ENCODE assay signal across 3 cellular contexts in the genomic region with DNA sequence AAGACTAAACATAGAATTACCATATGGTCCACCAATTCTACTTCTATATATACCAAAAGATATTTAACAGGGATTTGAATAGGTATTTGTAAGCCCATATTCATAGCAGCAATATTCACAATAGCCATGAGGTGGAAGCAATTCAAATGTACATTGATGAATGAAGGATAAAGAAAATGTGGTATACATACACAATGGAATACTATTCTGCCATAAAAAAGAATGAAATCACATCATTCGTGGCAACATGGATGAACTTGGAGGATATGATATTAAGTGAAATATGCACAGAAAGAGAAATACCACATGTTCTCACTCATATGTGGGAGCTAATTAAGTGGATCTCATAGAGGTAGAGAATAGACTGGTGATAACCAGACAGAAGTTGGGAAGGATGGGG.
TF ChIP-seq lines count a peak whose summit lies in the region.

No MANE protein-coding gene starts in this region.

TF ChIP-seq in SK-N-SH treated with all-trans-retinoic acid at 6 μM for 48 hours, 23 proteins besides CTCF, POLR2A, EP300 and RAD21:
- TF ChIP-seq, protein P1, sequence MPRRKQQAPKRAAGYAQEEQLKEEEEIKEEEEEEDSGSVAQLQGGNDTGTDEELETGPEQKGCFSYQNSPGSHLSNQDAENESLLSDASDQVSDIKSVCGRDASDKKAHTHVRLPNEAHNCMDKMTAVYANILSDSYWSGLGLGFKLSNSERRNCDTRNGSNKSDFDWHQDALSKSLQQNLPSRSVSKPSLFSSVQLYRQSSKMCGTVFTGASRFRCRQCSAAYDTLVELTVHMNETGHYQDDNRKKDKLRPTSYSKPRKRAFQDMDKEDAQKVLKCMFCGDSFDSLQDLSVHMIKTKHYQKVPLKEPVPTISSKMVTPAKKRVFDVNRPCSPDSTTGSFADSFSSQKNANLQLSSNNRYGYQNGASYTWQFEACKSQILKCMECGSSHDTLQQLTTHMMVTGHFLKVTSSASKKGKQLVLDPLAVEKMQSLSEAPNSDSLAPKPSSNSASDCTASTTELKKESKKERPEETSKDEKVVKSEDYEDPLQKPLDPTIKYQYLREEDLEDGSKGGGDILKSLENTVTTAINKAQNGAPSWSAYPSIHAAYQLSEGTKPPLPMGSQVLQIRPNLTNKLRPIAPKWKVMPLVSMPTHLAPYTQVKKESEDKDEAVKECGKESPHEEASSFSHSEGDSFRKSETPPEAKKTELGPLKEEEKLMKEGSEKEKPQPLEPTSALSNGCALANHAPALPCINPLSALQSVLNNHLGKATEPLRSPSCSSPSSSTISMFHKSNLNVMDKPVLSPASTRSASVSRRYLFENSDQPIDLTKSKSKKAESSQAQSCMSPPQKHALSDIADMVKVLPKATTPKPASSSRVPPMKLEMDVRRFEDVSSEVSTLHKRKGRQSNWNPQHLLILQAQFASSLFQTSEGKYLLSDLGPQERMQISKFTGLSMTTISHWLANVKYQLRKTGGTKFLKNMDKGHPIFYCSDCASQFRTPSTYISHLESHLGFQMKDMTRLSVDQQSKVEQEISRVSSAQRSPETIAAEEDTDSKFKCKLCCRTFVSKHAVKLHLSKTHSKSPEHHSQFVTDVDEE (CRISPR knock-in tag; IDR thresholded peaks at IDR 0.05) = no peak
- TF ChIP-seq ISL1 (CRISPR knock-in tag; IDR thresholded peaks at IDR 0.05) (no peak), PPARA (CRISPR knock-in tag; IDR thresholded peaks at IDR 0.05; ENCODE audit: borderline replicate concordance) (no peak), CSDC2 (CRISPR knock-in tag; IDR thresholded peaks at IDR 0.05) (no peak), SNAI2 (CRISPR knock-in tag; IDR thresholded peaks at IDR 0.05) (no peak), CSRNP3 (CRISPR knock-in tag; IDR thresholded peaks at IDR 0.05) (no peak), PATZ1 (CRISPR knock-in tag; IDR thresholded peaks at IDR 0.05; ENCODE audit: borderline replicate concordance) (no peak), ZNF8 (CRISPR knock-in tag; IDR thresholded peaks at IDR 0.05) (peak; percentile 90)
TF ChIP-seq in SK-N-SH treated with all-trans-retinoic acid at 6 μM for 48 hours: peak in this region for 1.

TF ChIP-seq in SK-N-SH, 30 proteins besides CTCF, POLR2A, EP300 and RAD21 (continued from another document):
- TF ChIP-seq USF1 (IDR thresholded peaks at IDR 0.05; ENCODE audit: borderline replicate concordance, low read depth) (no peak), RFX5 (IDR thresholded peaks at IDR 0.05; ENCODE audit: low read length) (no peak), NRF1 (IDR thresholded peaks at IDR 0.05; ENCODE audit: low read depth, low read length) (no peak), FOXM1 (IDR thresholded peaks at IDR 0.05; ENCODE audit: low read depth) (no peak), CHD2 (IDR thresholded peaks at IDR 0.05; ENCODE audit: low read length, partially characterized antibody) (no peak), RXRA (IDR thresholded peaks at IDR 0.05; ENCODE audit: borderline replicate concordance, low read depth) (no peak), YY1 (IDR thresholded peaks at IDR 0.05; ENCODE audit: low read depth) (no peak), TCF12 (IDR thresholded peaks at IDR 0.05) (no peak), USF2 (IDR thresholded peaks at IDR 0.05; ENCODE audit: borderline replicate concordance, low read depth, low read length) (no peak), FOXJ3 (CRISPR knock-in tag; IDR thresholded peaks at IDR 0.05) (no peak), TEAD4 (IDR thresholded peaks at IDR 0.05; ENCODE audit: borderline replicate concordance, insufficient read depth) (no peak), MXI1 (IDR thresholded peaks at IDR 0.05; ENCODE audit: low read depth, low read length) (no peak)
- TF ChIP-seq, protein P2, sequence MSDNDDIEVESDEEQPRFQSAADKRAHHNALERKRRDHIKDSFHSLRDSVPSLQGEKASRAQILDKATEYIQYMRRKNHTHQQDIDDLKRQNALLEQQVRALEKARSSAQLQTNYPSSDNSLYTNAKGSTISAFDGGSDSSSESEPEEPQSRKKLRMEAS (IDR thresholded peaks at IDR 0.05; ENCODE audit: low read depth) = no peak

TF ChIP-seq in HEK293, 187 proteins besides CTCF, POLR2A, EP300 and RAD21:
- TF ChIP-seq HIC1 (tag by site-specific recombination; IDR thresholded peaks at IDR 0.05) = no peak
- peak; percentile 56; the same call in 1 of the 2 replicates for TF ChIP-seq ZNF146 (tag by site-specific recombination; IDR thresholded peaks at IDR 0.05)
